9 cellular contexts compared by ENCODE assay signal in genomic region chr2:85772019-85772745, GRCh38. TPM values are rescaled to one million over a fixed set of nuclear protein-coding genes. Genes with fewer than 3 reads are reported as not detected.
DNase-seq lines count a peak whose midpoint lies in the region; ATAC-seq and TF ChIP-seq lines count a peak whose summit lies in the region.
"Had no signal": no experiment of that assay in that cellular context is flagged by ENCODE, and none has a peak within 500 bp of the region (broad histone marks: within the 10 kb centered on the region; RNA-seq: fewer than 3 reads in every experiment).

No MANE protein-coding gene starts in this region.

- H3K9me3 ChIP-seq in uterus = no peaks in the 10 kb centered on the region

- H3K36me3 ChIP-seq in uterus = no peaks in the 10 kb centered on the region

- peaks cover 12 to 17% of the 10 kb centered on the region in 2 donors for H3K27me3 Mint-ChIP-seq in natural killer cell treated with Interleukin-12 subunit alpha and Interleukin-12 subunit beta and Interleukin-15 and Interleukin-18, amount 100 ng/mL, for 72 hours

- peak overlapping the region in 1 of 2 donors; percentile 9 for H3K4me3 ChIP-seq in uterus

- H3K27ac ChIP-seq in epithelial cell of prostate = no peak overlapping the region
- H3K27ac ChIP-seq in uterus = peak overlapping the region; percentile 86 to 92

- intact Hi-C loops in uterus (cut with DNase I; ENCODE audit: low total_unique reads) = no loop called here

- TF ChIP-seq POLR2A in uterus (IDR thresholded peaks at IDR 0.05) = no peak

- no peak overlapping the region for H3K4me3 Mint-ChIP-seq in natural killer cell treated with Interleukin-12 subunit alpha and Interleukin-12 subunit beta and Interleukin-15 and Interleukin-18, amount 100 ng/mL, for 72 hours
- H3K4me3 Mint-ChIP-seq: B cell had no signal

- H3K36me3 Mint-ChIP-seq in natural killer cell treated with Interleukin-12 subunit alpha and Interleukin-12 subunit beta and Interleukin-15 and Interleukin-18, amount 100 ng/mL, for 72 hours = no peaks in the 10 kb centered on the region

- H3K4me1 ChIP-seq in uterus = peaks cover 29 to 48% of the 10 kb centered on the region in 2 donors

- peak; percentile 25 for DNase-seq in NCI-H1436 (lab: John Stamatoyannopoulos, UW)
- DNase-seq in NCI-H1436 treated with DMSO at 0.1 percent for 48 hours (lab: John Stamatoyannopoulos, UW) = no peak
- peak; percentile 100 for DNase-seq in RPMI7951 (ENCODE audit: low read depth)
- DNase-seq in epithelial cell of prostate (ENCODE audit: low read depth, low spot score) = peak; percentile 18
- DNase-seq in mesenteric fat pad (ENCODE audit: low spot score) = peak; percentile 97
- DNase-seq in uterus = peak; percentile 99 to 100
- no peak for DNase-seq in natural killer cell treated with Interleukin-12 subunit alpha and Interleukin-12 subunit beta and Interleukin-15 and Interleukin-18, amount 100 ng/mL, for 72 hours (ENCODE audit: low spot score)

- H3K27ac Mint-ChIP-seq in natural killer cell treated with Interleukin-12 subunit alpha and Interleukin-12 subunit beta and Interleukin-15 and Interleukin-18, amount 100 ng/mL, for 72 hours = no peak overlapping the region
- H3K27ac Mint-ChIP-seq: B cell had no signal

- no peaks in the 10 kb centered on the region for H3K9me3 Mint-ChIP-seq in natural killer cell treated with Interleukin-12 subunit alpha and Interleukin-12 subunit beta and Interleukin-15 and Interleukin-18, amount 100 ng/mL, for 72 hours

- no peaks in the 10 kb centered on the region for H3K27me3 ChIP-seq in uterus

- peaks cover 0 to 5% of the 10 kb centered on the region in 2 donors for H3K4me1 Mint-ChIP-seq in natural killer cell treated with Interleukin-12 subunit alpha and Interleukin-12 subunit beta and Interleukin-15 and Interleukin-18, amount 100 ng/mL, for 72 hours (ENCODE audit: low read depth in 2 of 2)
- H3K4me1 Mint-ChIP-seq: B cell had no signal

- peak; percentile 21 to 58 (median 40) for TF ChIP-seq CTCF in uterus (IDR thresholded peaks at IDR 0.05)

- ATAC-seq in HG03460 (IDR thresholded peaks at IDR 0.05; ENCODE audit: unreplicated experiment) = no peak
- no peak for ATAC-seq in natural killer cell treated with Interleukin-12 subunit alpha and Interleukin-12 subunit beta and Interleukin-15 and Interleukin-18, amount 100 ng/mL, for 72 hours

RNA-seq across cellular contexts. Expression of gene ATOH8, which starts 18.4 kb away (rescaled TPM):
- 7.2 and 7.3 TPM in 2 replicates for total RNA-seq in RPMI7951 (2014; rRNA removed; shearing (Covaris generic))
- total RNA-seq in mesenteric fat pad (69.4 TPM), uterus (10 to 100 TPM; 13.2 to 83.0 (median 45.3) TPM)
- total RNA-seq in natural killer cell treated with Interleukin-12 subunit alpha and Interleukin-12 subunit beta and Interleukin-15 and Interleukin-18, amount 100 ng/mL, for 72 hours = not detected
- total RNA-seq: B cell had no signal

Comparison
In these comparisons a context has a peak if more than half of its experiments do, and no peak if none do; other contexts are left out.
1. DNase-seq: peak in NCI-H1436 (single experiment), RPMI7951 (single experiment), epithelial cell of prostate (single experiment), mesenteric fat pad (single experiment) and uterus (2 of 2); none in NCI-H1436 treated with DMSO at 0.1 percent for 48 hours (single experiment) and natural killer cell treated with Interleukin-12 subunit alpha and Interleukin-12 subunit beta and Interleukin-15 and Interleukin-18, amount 100 ng/mL, for 72 hours (single experiment).